ENCODE assay signal across 26 cellular contexts in the genomic region with DNA sequence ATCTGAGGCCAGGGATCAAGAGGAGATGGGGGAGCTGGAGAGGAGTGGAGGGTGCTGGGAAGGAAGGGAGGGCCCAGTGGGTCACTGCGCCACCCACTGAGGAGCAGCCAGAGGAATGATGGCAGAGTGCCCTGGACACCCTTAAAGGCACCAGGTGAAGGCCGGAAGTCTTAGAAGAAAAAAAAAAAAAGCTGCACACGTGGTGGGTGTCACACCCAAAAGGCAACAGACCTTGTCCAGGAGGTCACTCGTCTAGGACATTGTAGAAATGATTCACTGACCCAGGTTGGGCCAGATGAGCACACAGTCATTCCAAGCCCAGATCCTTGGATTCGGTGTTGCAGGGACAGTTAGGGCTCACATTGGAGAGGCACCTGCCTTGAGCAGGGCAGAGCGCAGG.
DNase-seq lines count a peak whose midpoint lies in the region; ATAC-seq and TF ChIP-seq lines count a peak whose summit lies in the region.
"Had no signal": no experiment of that assay in that cellular context is flagged by ENCODE, and none has a peak within 500 bp of the region (broad histone marks: within the 10 kb centered on the region; RNA-seq: fewer than 3 reads in every experiment).

No MANE protein-coding gene starts in this region.

- CTCF ChIA-PET in CD8-positive, alpha-beta T cell (lab: Charles Lee), result interaction anchor here (0.7 to 16.9 kb wide), 4 partner anchors 13 to 28 kb away, joined by 3 to 219 read pairs (median 58); no protein-coding TSS in a partner anchor

- no peak for TF ChIP-seq CTCF in CD8-positive, alpha-beta T cell (IDR thresholded peaks at IDR 0.05)

- H3K27ac Mint-ChIP-seq in CD8-positive, alpha-beta T cell, result peak overlapping the region; percentile 12
- peak overlapping the region; percentile 14 for H3K27ac Mint-ChIP-seq in memory B cell
- peak overlapping the region; percentile 11 for H3K27ac Mint-ChIP-seq in stimulated activated effector memory CD8-positive, alpha-beta T cell treated with anti-CD3 and anti-CD28 coated beads, Interleukin-12 subunit alpha, Interleukin-12 subunit beta, amount 100 ng/mL, for 72 hours
- H3K27ac Mint-ChIP-seq: activated naive CD8-positive, alpha-beta T cell treated with anti-CD3 and anti-CD28 coated beads, Interleukin-2, amount 10 ng/mL, durations not matched to agents 7 days and 5 days; activated T-helper 1 cell treated with anti-CD3 and anti-CD28 coated beads, Interleukin-12 subunit alpha, Interleukin-12 subunit beta, Interleukin-2, Interleukin-4 antibody, amounts not matched to agents 30 ng/mL and 10 ng/mL and 1 ng/mL, durations not matched to agents 14 hours and 24 hours and 36 hours; nephron had no signal

- H3K4me1 Mint-ChIP-seq in CD8-positive, alpha-beta T cell (ENCODE audit: low read depth), result peaks cover 9% of the 10 kb centered on the region
- peaks cover 18% of the 10 kb centered on the region for H3K4me1 Mint-ChIP-seq in memory B cell
- H3K4me1 Mint-ChIP-seq in stimulated activated effector memory CD8-positive, alpha-beta T cell treated with anti-CD3 and anti-CD28 coated beads, Interleukin-12 subunit alpha, Interleukin-12 subunit beta, amount 100 ng/mL, for 72 hours, result peaks cover 13% of the 10 kb centered on the region
- H3K4me1 Mint-ChIP-seq: nephron had no signal

- peaks cover 86% of the 10 kb centered on the region for H3K4me1 ChIP-seq in BLaER1
- H3K4me1 ChIP-seq in CD8-positive, alpha-beta T cell (ENCODE audit: insufficient read depth, low read length), result peaks cover 43% of the 10 kb centered on the region
- H3K4me1 ChIP-seq: uterus had no signal

- no peaks in the 10 kb centered on the region for H4K20me1 ChIP-seq in BLaER1

- ATAC-seq in CD8-positive, alpha-beta T cell, result no peak
- no peak for ATAC-seq in memory B cell (ENCODE audit: low read depth)
- ATAC-seq in stimulated activated effector memory CD8-positive, alpha-beta T cell treated with anti-CD3 and anti-CD28 coated beads, Interleukin-12 subunit alpha, Interleukin-12 subunit beta, amount 100 ng/mL, for 72 hours, result no peak
- ATAC-seq: gastrocnemius medialis; stimulated activated naive CD8-positive, alpha-beta T cell treated with anti-CD3 and anti-CD28 coated beads, Interleukin-15, Interleukin-2, amounts not matched to agents 100 U/mL and 50 U/mL, for 24 hours had no signal

- H3K4me2 ChIP-seq in BLaER1, result peak overlapping the region; percentile 76

- peaks cover under 1% of the 10 kb centered on the region for H3K9me3 Mint-ChIP-seq in CD8-positive, alpha-beta T cell
- peaks cover 2% of the 10 kb centered on the region for H3K9me3 Mint-ChIP-seq in memory B cell
- H3K9me3 Mint-ChIP-seq in stimulated activated effector memory CD8-positive, alpha-beta T cell treated with anti-CD3 and anti-CD28 coated beads, Interleukin-12 subunit alpha, Interleukin-12 subunit beta, amount 100 ng/mL, for 72 hours, result no peaks in the 10 kb centered on the region

- no peak for DNase-seq in CD8-positive, alpha-beta T cell
- DNase-seq in memory B cell (ENCODE audit: low spot score in 2 of 2) (no peak), germinal center (ENCODE audit: low spot score) (no peak), NCI-H128 (lab: John Stamatoyannopoulos, UW; ENCODE audit: unreplicated experiment) (no peak), AG08395 (ENCODE audit: low spot score) (no peak)
- DNase-seq in stimulated activated effector memory CD8-positive, alpha-beta T cell treated with anti-CD3 and anti-CD28 coated beads, Interleukin-12 subunit alpha, Interleukin-12 subunit beta, amount 100 ng/mL, for 72 hours (ENCODE audit: low spot score in 2 of 2), result no peak
- DNase-seq: activated CD4-positive, alpha-beta T cell treated with anti-CD3 and anti-CD28 coated beads for 48 hours; activated naive CD8-positive, alpha-beta T cell treated with anti-CD3 and anti-CD28 coated beads, Interleukin-2, amount 10 ng/mL, durations not matched to agents 7 days and 5 days; DND-41; gastrocnemius medialis; GM23248; MM.1S; NCI-H1417 treated with DMSO at 0.1 percent for 48 hours; NCI-H345; ovary; Peyer's patch; SHP77 treated with DMSO at 0.1 percent for 48 hours; stimulated activated naive CD8-positive, alpha-beta T cell treated with anti-CD3 and anti-CD28 coated beads, Interleukin-15, Interleukin-2, amounts not matched to agents 100 U/mL and 50 U/mL, for 24 hours; SW 1271; uterus had no signal

- no peaks in the 10 kb centered on the region for H3K36me3 Mint-ChIP-seq in CD8-positive, alpha-beta T cell
- peaks cover 10% of the 10 kb centered on the region for H3K36me3 Mint-ChIP-seq in memory B cell
- peaks cover 2% of the 10 kb centered on the region for H3K36me3 Mint-ChIP-seq in stimulated activated effector memory CD8-positive, alpha-beta T cell treated with anti-CD3 and anti-CD28 coated beads, Interleukin-12 subunit alpha, Interleukin-12 subunit beta, amount 100 ng/mL, for 72 hours

- intact Hi-C loops in CD8-positive, alpha-beta T cell (cut with DNase I, micrococcal nuclease), result loop anchor here (2.0 to 10.0 kb wide), 3 partner anchors 14 to 1346 kb away; a partner anchor contains a TSS

- no peak overlapping the region for H3K4me3 Mint-ChIP-seq in CD8-positive, alpha-beta T cell
- H3K4me3 Mint-ChIP-seq in memory B cell, result peak overlapping the region; percentile 8
- no peak overlapping the region for H3K4me3 Mint-ChIP-seq in stimulated activated effector memory CD8-positive, alpha-beta T cell treated with anti-CD3 and anti-CD28 coated beads, Interleukin-12 subunit alpha, Interleukin-12 subunit beta, amount 100 ng/mL, for 72 hours
- H3K4me3 Mint-ChIP-seq: activated naive CD8-positive, alpha-beta T cell treated with anti-CD3 and anti-CD28 coated beads, Interleukin-2, amount 10 ng/mL, durations not matched to agents 7 days and 5 days; activated T-helper 1 cell treated with anti-CD3 and anti-CD28 coated beads, Interleukin-12 subunit alpha, Interleukin-12 subunit beta, Interleukin-2, Interleukin-4 antibody, amounts not matched to agents 30 ng/mL and 10 ng/mL and 1 ng/mL, durations not matched to agents 14 hours and 24 hours and 36 hours; nephron had no signal

- peaks cover 12% of the 10 kb centered on the region for H3K9me3 ChIP-seq in BLaER1
- no peaks in the 10 kb centered on the region for H3K9me3 ChIP-seq in CD8-positive, alpha-beta T cell (ENCODE audit: low read length)
- H3K9me3 ChIP-seq: gastrocnemius medialis, ovary, Peyer's patch, uterus had no signal

- no peaks in the 10 kb centered on the region for H3K27me3 ChIP-seq in BLaER1
- H3K27me3 ChIP-seq in CD8-positive, alpha-beta T cell (ENCODE audit: insufficient read depth, low read length), result no peaks in the 10 kb centered on the region
- H3K27me3 ChIP-seq: ascending aorta, gastrocnemius medialis, ovary, Peyer's patch, uterus had no signal

- H3K27ac ChIP-seq in BLaER1, result peak overlapping the region; percentile 61; the same call in 1 of the 2 replicates
- H3K27ac ChIP-seq in CD8-positive, alpha-beta T cell (ENCODE audit: low read depth, low read length), result no peak overlapping the region
- H3K27ac ChIP-seq: ascending aorta, C4-2B, gastrocnemius medialis, GM23248, ovary, Peyer's patch, skin epidermis, uterus had no signal

- H3K27me3 Mint-ChIP-seq in CD8-positive, alpha-beta T cell (ENCODE audit: low read depth), result no peaks in the 10 kb centered on the region
- H3K27me3 Mint-ChIP-seq in memory B cell, result peaks cover 5% of the 10 kb centered on the region

- H3K4me3 ChIP-seq in BLaER1, result no peak overlapping the region
- no peak overlapping the region for H3K4me3 ChIP-seq in CD8-positive, alpha-beta T cell (ENCODE audit: low read depth, low read length)
- H3K4me3 ChIP-seq: ascending aorta, gastrocnemius medialis, GM23248, ovary, Peyer's patch, skin epidermis, uterus had no signal

- no peak overlapping the region for H3K9ac ChIP-seq in BLaER1
- H3K9ac ChIP-seq: GM23248 had no signal

- no peaks in the 10 kb centered on the region for H3K36me3 ChIP-seq in BLaER1
- no peaks in the 10 kb centered on the region for H3K36me3 ChIP-seq in CD8-positive, alpha-beta T cell (ENCODE audit: insufficient read depth, low read length)
- H3K36me3 ChIP-seq: ascending aorta, gastrocnemius medialis, ovary, Peyer's patch, uterus had no signal

- POLR2A ChIA-PET in CD8-positive, alpha-beta T cell (lab: Charles Lee), result no interaction called here
